In the genomic region with DNA sequence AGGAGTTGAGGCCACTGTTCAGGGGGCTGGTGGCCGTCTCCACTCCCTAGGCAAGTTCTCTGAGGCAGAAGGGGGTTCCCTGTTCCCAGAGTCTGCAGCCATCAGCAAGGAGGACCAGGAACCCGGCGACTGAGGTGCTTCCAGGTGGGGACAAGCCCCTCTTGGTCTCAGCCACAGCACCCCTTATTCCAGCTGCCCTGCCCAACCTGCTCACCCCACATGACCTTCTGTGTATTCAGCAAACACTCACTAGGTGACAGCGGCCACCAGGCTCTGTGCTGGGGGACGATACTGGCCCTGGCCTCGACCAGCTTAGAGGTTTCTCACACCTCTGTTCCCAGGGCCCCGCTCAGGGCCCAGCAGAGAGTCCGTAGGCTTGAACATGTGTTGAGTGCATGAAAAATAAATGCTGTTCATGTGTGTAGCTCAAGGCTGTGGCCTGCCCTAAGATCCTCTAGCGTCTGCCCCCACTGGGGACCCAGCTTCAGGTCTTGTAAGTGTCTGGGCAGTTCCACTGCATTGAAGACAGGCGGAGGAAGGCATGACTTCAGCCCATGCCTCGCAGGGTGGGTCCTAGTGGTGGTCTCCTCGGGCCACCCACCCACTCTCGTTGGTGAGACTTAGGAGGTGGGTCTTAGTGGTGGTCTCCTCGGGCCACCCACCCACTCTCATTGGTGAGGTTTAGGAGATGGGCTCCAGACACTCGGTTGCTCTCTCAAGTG, we compare ENCODE assay signal across 2 cellular contexts.
TF ChIP-seq lines count a peak whose summit lies in the region.

No MANE protein-coding gene starts in this region.

TF ChIP-seq in SK-N-SH, 30 proteins besides CTCF, POLR2A, EP300 and RAD21:
- TF ChIP-seq SMC3 (IDR thresholded peaks at IDR 0.05; ENCODE audit: low read depth, low read length) = no peak
- TF ChIP-seq FOXM1 (IDR thresholded peaks at IDR 0.05; ENCODE audit: low read depth) = no peak
- TF ChIP-seq YY1 (IDR thresholded peaks at IDR 0.05; ENCODE audit: low read depth) = no peak
- no peak for TF ChIP-seq TCF12 (IDR thresholded peaks at IDR 0.05)
- TF ChIP-seq RXRA (IDR thresholded peaks at IDR 0.05; ENCODE audit: borderline replicate concordance, low read depth) = no peak
- no peak for TF ChIP-seq RFX5 (IDR thresholded peaks at IDR 0.05; ENCODE audit: low read length)
- no peak for TF ChIP-seq GABPA (IDR thresholded peaks at IDR 0.05; ENCODE audit: low read depth)
- no peak for TF ChIP-seq ELF1 (IDR thresholded peaks at IDR 0.05)
- TF ChIP-seq, protein P1, sequence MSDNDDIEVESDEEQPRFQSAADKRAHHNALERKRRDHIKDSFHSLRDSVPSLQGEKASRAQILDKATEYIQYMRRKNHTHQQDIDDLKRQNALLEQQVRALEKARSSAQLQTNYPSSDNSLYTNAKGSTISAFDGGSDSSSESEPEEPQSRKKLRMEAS (IDR thresholded peaks at IDR 0.05; ENCODE audit: low read depth) = no peak

TF ChIP-seq in SK-N-SH treated with all-trans-retinoic acid at 6 μM for 48 hours, 23 proteins besides CTCF, POLR2A, EP300 and RAD21:
- TF ChIP-seq ZNF8 (CRISPR knock-in tag; IDR thresholded peaks at IDR 0.05) (no peak), TCF4 (CRISPR knock-in tag; IDR thresholded peaks at IDR 0.05; ENCODE audit: borderline replicate concordance) (no peak)
- TF ChIP-seq, protein P2, sequence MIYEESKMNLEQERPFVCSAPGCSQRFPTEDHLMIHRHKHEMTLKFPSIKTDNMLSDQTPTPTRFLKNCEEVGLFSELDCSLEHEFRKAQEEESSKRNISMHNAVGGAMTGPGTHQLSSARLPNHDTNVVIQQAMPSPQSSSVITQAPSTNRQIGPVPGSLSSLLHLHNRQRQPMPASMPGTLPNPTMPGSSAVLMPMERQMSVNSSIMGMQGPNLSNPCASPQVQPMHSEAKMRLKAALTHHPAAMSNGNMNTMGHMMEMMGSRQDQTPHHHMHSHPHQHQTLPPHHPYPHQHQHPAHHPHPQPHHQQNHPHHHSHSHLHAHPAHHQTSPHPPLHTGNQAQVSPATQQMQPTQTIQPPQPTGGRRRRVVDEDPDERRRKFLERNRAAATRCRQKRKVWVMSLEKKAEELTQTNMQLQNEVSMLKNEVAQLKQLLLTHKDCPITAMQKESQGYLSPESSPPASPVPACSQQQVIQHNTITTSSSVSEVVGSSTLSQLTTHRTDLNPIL (CRISPR knock-in tag; IDR thresholded peaks at IDR 0.05; ENCODE audit: low read depth) = no peak
TF ChIP-seq in SK-N-SH treated with all-trans-retinoic acid at 6 μM for 48 hours: peak in this region for 0.
